Comparison of ENCODE assay signal across 1 cellular context in genomic region chr1:153659656-153660055, GRCh38.
TF ChIP-seq lines count a peak whose summit lies in the region.

No MANE protein-coding gene starts in this region.

TF ChIP-seq in endothelial cell of umbilical vein, 7 proteins besides CTCF, POLR2A, EP300 and RAD21:
- TF ChIP-seq EZH2 (IDR thresholded peaks at IDR 0.05; ENCODE audit: borderline replicate concordance, low read depth, low read length, severe bottlenecking) (no peak), MYC (IDR thresholded peaks at IDR 0.05; ENCODE audit: low read depth, low read length) (no peak), JUN (IDR thresholded peaks at IDR 0.05; ENCODE audit: borderline replicate concordance, insufficient read depth, insufficient read length, low read depth) (no peak), MAX (IDR thresholded peaks at IDR 0.05; ENCODE audit: insufficient read depth, insufficient read length) (no peak), FOS (IDR thresholded peaks at IDR 0.05; ENCODE audit: borderline replicate concordance, insufficient read depth, low read length) (no peak), GATA2 (IDR thresholded peaks at IDR 0.05; ENCODE audit: insufficient read depth, insufficient read length, low read depth, low read length) (no peak), POLR2AphosphoS5 (IDR thresholded peaks at IDR 0.05; ENCODE audit: insufficient read depth, low read depth, low read length) (no peak)
